ENCODE assay signal across 18 cellular contexts in genomic region chr12:132727091-132727794, GRCh38.
"Had no signal": no experiment of that assay in that cellular context is flagged by ENCODE, and none has a peak within 500 bp of the region (broad histone marks: within the 10 kb centered on the region; RNA-seq: fewer than 3 reads in every experiment).

No MANE protein-coding gene starts in this region.

- H3K4me3 ChIP-seq: dorsolateral prefrontal cortex, lower lobe of right lung, SJSA1, testis, upper lobe of left lung had no signal

- H3K4me1 Mint-ChIP-seq: nephron had no signal

- H3K27ac Mint-ChIP-seq: activated naive CD8-positive, alpha-beta T cell; nephron; progenitor cell of endocrine pancreas had no signal

- H3K9me3 Mint-ChIP-seq: nephron had no signal

- DNase-seq: activated CD4-positive, alpha-beta T cell treated with anti-CD3 and anti-CD28 coated beads for 1 hour; activated CD8-positive, alpha-beta memory T cell treated with anti-CD3 and anti-CD28 coated beads for 24 hours; activated CD8-positive, alpha-beta memory T cell treated with anti-CD3 and anti-CD28 coated beads, Interleukin-2, amount 50 U/mL, for 48 hours; activated gamma-delta T cell; amniotic stem cell; dorsolateral prefrontal cortex; erythroblast; kidney glomerular epithelial cell; lower lobe of right lung; stimulated activated CD4-positive, alpha-beta T cell treated with anti-CD3 and anti-CD28 coated beads, Interleukin-2, amount 100 ng/mL, for 24 hours; T-helper 17 cell; testis; upper lobe of left lung; WERI-Rb-1 had no signal

- H3K9me3 ChIP-seq: lower lobe of right lung, SJSA1, testis, upper lobe of left lung had no signal

- H3K4me1 ChIP-seq: lower lobe of right lung, SJSA1, testis, upper lobe of left lung had no signal

- H3K27me3 Mint-ChIP-seq: activated naive CD8-positive, alpha-beta T cell; progenitor cell of endocrine pancreas; T-helper 17 cell had no signal

- H3K4me3 Mint-ChIP-seq: activated naive CD8-positive, alpha-beta T cell; nephron; T-helper 17 cell had no signal

- ATAC-seq: T-helper 17 cell had no signal
